9 cellular contexts compared by ENCODE assay signal in genomic region chr13:20492036-20492435, GRCh38.
"Had no signal": no experiment of that assay in that cellular context is flagged by ENCODE, and none has a peak within 500 bp of the region (broad histone marks: within the 10 kb centered on the region; RNA-seq: fewer than 3 reads in every experiment).

No MANE protein-coding gene starts in this region.

- H3K4me3 ChIP-seq: esophagus muscularis mucosa, heart left ventricle, lower lobe of right lung, transverse colon had no signal

- DNase-seq: activated gamma-delta T cell treated with Interleukin-2 at 50 U/mL for 16 hours, aorta, heart left ventricle, lower lobe of right lung, naive B cell, right cardiac atrium had no signal

- H3K27ac ChIP-seq: esophagus muscularis mucosa, heart left ventricle, lower lobe of right lung, parathyroid adenoma, transverse colon had no signal
